8 cellular contexts compared by ENCODE assay signal in genomic region chr19:39125199-39125553, GRCh38. TPM values are rescaled to one million over a fixed set of nuclear protein-coding genes. Genes with fewer than 3 reads are reported as not detected.
DNase-seq lines count a peak whose midpoint lies in the region; TF ChIP-seq lines count a peak whose summit lies in the region.

No MANE protein-coding gene starts in this region.

- H3K9ac ChIP-seq in HUES6 (ENCODE audit: low read length) (no peak overlapping the region), mammary epithelial cell (ENCODE audit: insufficient read depth, low read length) (no peak overlapping the region), mucosa of stomach (ENCODE audit: low read length) (peak overlapping the region; percentile 82)

- H2AFZ ChIP-seq in mammary epithelial cell (ENCODE audit: low read depth, low read length), result peak overlapping the region; percentile 82

- intact Hi-C loops in mammary epithelial cell (cut with micrococcal nuclease), result no loop called here

- dilution Hi-C loops in mammary epithelial cell (cut with HindIII; ENCODE audit: low sequenced_read_pairs), result loop anchor here (5.0 kb wide), 1 partner anchor 47 kb away; no protein-coding TSS in a partner anchor

- H3K79me2 ChIP-seq in mammary epithelial cell (ENCODE audit: insufficient read depth, low read length), result peaks cover 46% of the 10 kb centered on the region

- no peaks in the 10 kb centered on the region for H4K20me1 ChIP-seq in mammary epithelial cell (ENCODE audit: insufficient read depth, low read length)

- TF ChIP-seq CTCF in 22Rv1 (IDR thresholded peaks at IDR 0.05), result no peak
- no peak for TF ChIP-seq CTCF in mammary epithelial cell (conservative IDR thresholded peaks at IDR 0.05 in 1 of 2, IDR thresholded peaks at IDR 0.05 in 1 of 2; ENCODE audit: extremely low read depth in 1 of 2, insufficient read depth in 1 of 2, low read depth in 1 of 2, low read length in 2 of 2)

- H3K4me1 ChIP-seq in HUES6 (ENCODE audit: control insufficient read depth, insufficient read depth, low read length) (peaks cover 22% of the 10 kb centered on the region), mammary epithelial cell (ENCODE audit: insufficient read depth, low read length) (peaks cover 12% of the 10 kb centered on the region), mucosa of stomach (ENCODE audit: control insufficient read depth, insufficient read depth, low read length) (peaks cover 39% of the 10 kb centered on the region)

- H3K4me3 ChIP-seq in HUES6 (ENCODE audit: low read depth, low read length), result peak overlapping the region; percentile 39
- H3K4me3 ChIP-seq in mammary epithelial cell (replicated peaks in 1 of 3; ENCODE audit: insufficient read depth in 1 of 3, low read depth in 2 of 3, low read length in 3 of 3), result peak overlapping the region; percentile 41 to 80 (median 45)
- H3K4me3 ChIP-seq in mucosa of stomach (ENCODE audit: low read length), result peak overlapping the region; percentile 50

- no peaks in the 10 kb centered on the region for H3K36me3 ChIP-seq in HUES6 (ENCODE audit: control insufficient read depth, insufficient read depth, low read length)
- H3K36me3 ChIP-seq in mammary epithelial cell (ENCODE audit: insufficient read depth, low read length), result no peaks in the 10 kb centered on the region
- no peaks in the 10 kb centered on the region for H3K36me3 ChIP-seq in mucosa of stomach (ENCODE audit: control insufficient read depth, insufficient read depth, low read length)

- H3K9me3 ChIP-seq in HUES6 (ENCODE audit: control insufficient read depth, insufficient read depth, low read depth, low read length) (no peaks in the 10 kb centered on the region), mammary epithelial cell (replicated peaks; ENCODE audit: insufficient read depth, low read length) (no peaks in the 10 kb centered on the region), mucosa of stomach (ENCODE audit: control insufficient read depth, low read length) (no peaks in the 10 kb centered on the region)

- BruUV-seq in mammary epithelial cell (replicated peaks; lab: Mats Ljungman, UMichigan), result no TSS peak

- CTCF ChIA-PET in mammary epithelial cell (lab: Charles Lee; ENCODE audit: low non-redundant PET), result no interaction called here

- no peak for DNase-seq in mammary epithelial cell
- DNase-seq in activated effector memory CD4-positive, alpha-beta T cell treated with anti-CD3 and anti-CD28 coated beads, Interleukin-2, amount 50 U/mL, for 16 hours, result no peak
- no peak for DNase-seq in NCI-H1092 (lab: John Stamatoyannopoulos, UW)
- no peak for DNase-seq in stimulated activated naive CD4-positive, alpha-beta T cell (lab: John Stamatoyannopoulos, UW)
- DNase-seq in glomerular visceral epithelial cell (ENCODE audit: extremely low spot score), result no peak

- in situ Hi-C loops in mammary epithelial cell (cut with MboI; ENCODE audit: low sequenced_read_pairs in 2 of 2), result loop anchor here (10.0 kb wide), 1 partner anchor 60 kb away; no protein-coding TSS in a partner anchor

- WGBS in mammary epithelial cell (ENCODE audit: low coverage, missing lambda C conversion rate), result 46% methylated on average over 7 of the region's 7 CpGs

- H3K27ac ChIP-seq in 22Rv1 (peak overlapping the region; percentile 97), HUES6 (ENCODE audit: low read depth, low read length) (no peak overlapping the region), mammary epithelial cell (ENCODE audit: insufficient read depth, low read depth, low read length) (no peak overlapping the region)

- H3K4me2 ChIP-seq in mammary epithelial cell (ENCODE audit: insufficient read depth, low read depth, low read length), result peak overlapping the region; percentile 56

- no peaks in the 10 kb centered on the region for H3K27me3 ChIP-seq in HUES6 (ENCODE audit: control insufficient read depth, insufficient read depth, low read length)
- no peaks in the 10 kb centered on the region for H3K27me3 ChIP-seq in mammary epithelial cell (ENCODE audit: insufficient read depth, low read length)
- no peaks in the 10 kb centered on the region for H3K27me3 ChIP-seq in mucosa of stomach (ENCODE audit: control insufficient read depth, insufficient read depth, low read length)

RNA-seq across cellular contexts. Expression of gene PAK4, which starts 0.4 kb away (rescaled TPM):
- 10 to 100 TPM in 1 of 2 donors, 1 to 10 TPM in 1; 8.8 to 45.1 TPM for total RNA-seq in mammary epithelial cell
- polyA plus RNA-seq in mammary epithelial cell, result 25.8 TPM
- polyA minus RNA-seq in mammary epithelial cell, result 58.1 TPM

RNA-seq across cellular contexts. Expression of gene ACP7, which starts 41.0 kb away (rescaled TPM):
- total RNA-seq in mammary epithelial cell, result 1 to 10 TPM; 3.3 to 4.4 TPM
- 1.3 TPM for polyA plus RNA-seq in mammary epithelial cell
- not detected for polyA minus RNA-seq in mammary epithelial cell
